Comparison of ENCODE assay signal across 1 cellular context in the genomic region with DNA sequence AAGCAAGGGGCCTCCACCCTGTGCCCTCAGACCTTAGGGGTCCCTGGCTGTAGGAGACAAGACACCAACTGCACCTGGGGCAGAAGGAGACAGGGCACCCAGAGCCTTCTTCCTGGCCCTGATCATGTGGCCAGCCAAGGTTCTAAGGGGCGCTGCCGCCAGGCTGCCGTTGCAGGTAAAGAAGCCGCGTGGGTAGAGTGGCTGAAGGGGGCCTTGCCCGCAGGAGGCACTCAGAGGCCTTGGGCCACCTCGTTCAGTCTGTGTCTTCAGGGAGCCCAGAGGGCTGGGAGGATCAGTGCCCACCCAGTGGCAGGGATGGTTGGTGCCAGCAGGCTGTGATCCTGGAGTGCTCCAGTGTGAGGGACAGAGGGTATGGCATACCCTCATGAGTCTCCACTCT.
TF ChIP-seq lines count a peak whose summit lies in the region.

No MANE protein-coding gene starts in this region.

TF ChIP-seq in WTC11, 78 proteins besides CTCF, POLR2A, EP300 and RAD21 (continued from another document):
- no peak for TF ChIP-seq ZSCAN18 (CRISPR knock-in tag; IDR thresholded peaks at IDR 0.05)
- no peak for TF ChIP-seq GABPB1 (CRISPR knock-in tag; IDR thresholded peaks at IDR 0.05)
- TF ChIP-seq FOXK1 (CRISPR knock-in tag; IDR thresholded peaks at IDR 0.05): no peak
- no peak for TF ChIP-seq OVOL2 (CRISPR knock-in tag; IDR thresholded peaks at IDR 0.05; ENCODE audit: borderline replicate concordance)
TF ChIP-seq in WTC11: peak in this region for 0.
